Comparison of ENCODE assay signal across 7 cellular contexts in the genomic region with DNA sequence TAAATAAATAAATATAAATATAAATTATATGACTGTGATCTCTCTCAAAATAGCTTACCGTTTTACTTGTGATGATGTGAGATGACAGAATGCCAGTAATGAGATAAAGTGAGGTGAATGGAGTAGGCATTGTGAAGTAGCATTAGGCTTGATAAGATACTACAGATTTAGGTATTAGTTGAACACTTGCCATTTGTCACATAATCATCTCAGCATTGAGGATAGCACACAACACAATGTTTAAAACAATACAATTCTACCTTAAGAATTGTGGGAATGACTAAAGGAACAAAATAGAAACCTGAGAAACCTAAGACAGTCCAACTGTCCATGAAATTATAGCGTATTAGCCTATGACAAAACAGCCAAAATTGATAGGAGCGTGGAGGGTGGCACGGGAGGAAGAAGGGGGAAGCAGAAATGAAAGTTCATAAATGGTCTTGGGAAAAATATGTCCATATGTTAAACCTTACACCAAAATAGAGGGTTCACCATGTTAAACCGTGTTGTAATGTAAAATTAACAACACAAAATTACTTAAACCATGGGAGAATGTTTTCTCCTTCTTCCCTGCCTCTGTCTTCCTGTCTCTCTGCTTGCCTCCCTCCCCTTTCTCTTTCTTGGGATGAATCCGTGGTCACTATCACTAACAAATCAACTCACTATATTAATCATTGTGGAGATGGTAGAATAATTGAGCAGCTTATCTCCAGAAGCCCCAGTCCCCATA. TPM values are rescaled to one million over a fixed set of nuclear protein-coding genes. Genes with fewer than 3 reads are reported as not detected.
DNase-seq lines count a peak whose midpoint lies in the region; ATAC-seq and TF ChIP-seq lines count a peak whose summit lies in the region.

No MANE protein-coding gene starts in this region.

- H3K27ac ChIP-seq in Peyer's patch (peak overlapping the region; percentile 92 to 98 (median 94)), endodermal cell (ENCODE audit: low read depth, low read length) (peak overlapping the region; percentile 90), neutrophil (peak overlapping the region; percentile 84)

- H3K27me3 Mint-ChIP-seq in endodermal cell (ENCODE audit: insufficient read depth), result no peaks in the 10 kb centered on the region

- 66 to 100% methylated on average over 1 to 5 of the region's 6 CpGs for WGBS in endodermal cell (ENCODE audit: insufficient coverage in 1 of 2, insufficient read length in 1 of 2), 2 experiments

- H3K9me3 Mint-ChIP-seq in endodermal cell, result no peaks in the 10 kb centered on the region

- H3K4me1 Mint-ChIP-seq in endodermal cell, result peaks cover 20% of the 10 kb centered on the region

- peak overlapping the region; percentile 88 for H3K9ac ChIP-seq in endodermal cell (ENCODE audit: extremely low read depth, low read length, poor library complexity, severe bottlenecking)

- H3K36me3 ChIP-seq in H7 (replicated peaks; ENCODE audit: control insufficient read depth, insufficient read depth, low read length), result no peaks in the 10 kb centered on the region
- no peaks in the 10 kb centered on the region for H3K36me3 ChIP-seq in Peyer's patch
- no peaks in the 10 kb centered on the region for H3K36me3 ChIP-seq in endodermal cell (ENCODE audit: control insufficient read depth, insufficient read depth, low read length)
- no peaks in the 10 kb centered on the region for H3K36me3 ChIP-seq in neutrophil

- H3K9me3 ChIP-seq in Peyer's patch (no peaks in the 10 kb centered on the region), endodermal cell (ENCODE audit: control insufficient read depth, low read length) (no peaks in the 10 kb centered on the region), neutrophil (no peaks in the 10 kb centered on the region)

- peaks cover 0 to 12% (median 3%) of the 10 kb centered on the region in 4 donors for H3K4me1 ChIP-seq in Peyer's patch
- H3K4me1 ChIP-seq in endodermal cell (ENCODE audit: control insufficient read depth, insufficient read depth, low read length), result peaks cover 12% of the 10 kb centered on the region
- H3K4me1 ChIP-seq in neutrophil (ENCODE audit: control insufficient read depth in 1 of 2, insufficient read depth in 1 of 2, low read depth in 1 of 2, low read length in 1 of 2), result peaks cover 24 to 28% of the 10 kb centered on the region in 2 experiments

- in situ Hi-C loops in GM13976 (cut with MboI; ENCODE audit: low sequenced_read_pairs, unreplicated experiment), result loop anchor here (10.0 kb wide), 1 partner anchor 141 kb away; a partner anchor contains a TSS

- H3K4me3 Mint-ChIP-seq in endodermal cell, result peak overlapping the region; percentile 72

- peak in 1 of 2 donors; percentile 32 for TF ChIP-seq POLR2A in Peyer's patch (IDR thresholded peaks at IDR 0.05)

- TF ChIP-seq CTCF in Peyer's patch (IDR thresholded peaks at IDR 0.05) (no peak), endodermal cell (conservative IDR thresholded peaks at IDR 0.05) (no peak), neutrophil (IDR thresholded peaks at IDR 0.05) (no peak), GM13976 (IDR thresholded peaks at IDR 0.05; ENCODE audit: borderline replicate concordance, control extremely low read depth, extremely low read depth, insufficient read depth, missing control alignments) (no peak)

- H3K27ac Mint-ChIP-seq in endodermal cell, result peak overlapping the region; percentile 95

- H3K4me3 ChIP-seq in H7 (ENCODE audit: insufficient read depth, low read depth, low read length) (peak overlapping the region; percentile 83), Peyer's patch (peak overlapping the region; percentile 56 to 77 (median 64)), endodermal cell (ENCODE audit: low read length) (peak overlapping the region; percentile 94), neutrophil (ENCODE audit: low read depth in 1 of 2, low read length in 1 of 2) (peak overlapping the region; percentile 76 to 99)

- H3K27me3 ChIP-seq in H7 (ENCODE audit: control insufficient read depth, insufficient read depth, low read length), result no peaks in the 10 kb centered on the region
- no peaks in the 10 kb centered on the region for H3K27me3 ChIP-seq in Peyer's patch
- no peaks in the 10 kb centered on the region for H3K27me3 ChIP-seq in endodermal cell (ENCODE audit: control insufficient read depth, insufficient read depth, low read length, poor library complexity, severe bottlenecking)
- H3K27me3 ChIP-seq in neutrophil, result no peaks in the 10 kb centered on the region

- DNase-seq in H7 (no peak), Peyer's patch (no peak), endodermal cell (no peak), GM13976 (ENCODE audit: low spot score) (no peak)
- DNase-seq in activated CD4-positive, CD25-positive, alpha-beta regulatory T cell treated with anti-CD3 and anti-CD28 coated beads, Interleukin-2, amount 50 U/mL, for 72 hours, result no peak

- no peaks in the 10 kb centered on the region for H3K36me3 Mint-ChIP-seq in endodermal cell (ENCODE audit: low read depth)

- ATAC-seq in GM21528 (IDR thresholded peaks at IDR 0.05; ENCODE audit: low FRiP score, unreplicated experiment), result no peak

RNA-seq across cellular contexts. Expression of a gene that starts 33.1 kb away (rescaled TPM):
- total RNA-seq in H7 (2014; rRNA removed; shearing (Covaris generic)), result 0.38 and 0.81 TPM in 2 replicates
- total RNA-seq in Peyer's patch, result 10 to 100 TPM in 2 of 4 donors, 1 to 10 TPM in 2; 8.1 to 13.2 (median 9.7) TPM
- 1 to 10 TPM; 1.8 to 2.1 TPM for total RNA-seq in endodermal cell
- 2.7 TPM for polyA plus RNA-seq in endodermal cell (2013, experiment 1 of 2)
- 1.7 TPM for polyA plus RNA-seq in endodermal cell (2013, experiment 2 of 2)
